Comparison of ENCODE assay signal across 13 cellular contexts in genomic region chr19:10768369-10768768, GRCh38. TPM values are rescaled to one million over a fixed set of nuclear protein-coding genes. Genes with fewer than 3 reads are reported as not detected.
DNase-seq lines count a peak whose midpoint lies in the region; ATAC-seq and TF ChIP-seq lines count a peak whose summit lies in the region.
"Had no signal": no experiment of that assay in that cellular context is flagged by ENCODE, and none has a peak within 500 bp of the region (broad histone marks: within the 10 kb centered on the region; RNA-seq: fewer than 3 reads in every experiment).

No MANE protein-coding gene starts in this region.

- intact Hi-C loops in CD4-positive, alpha-beta T cell (cut with DNase I, micrococcal nuclease): loop anchor here in 1 of 2 experiments (5.0 kb wide), 1 partner anchor 94 kb away; no protein-coding TSS in a partner anchor

- H3K4me3 ChIP-seq in BLaER1 (no peak overlapping the region), neutrophil (ENCODE audit: low read depth in 1 of 2, low read length in 1 of 2) (no peak overlapping the region)
- H3K4me3 ChIP-seq: thoracic aorta had no signal

- CTCF ChIA-PET in CD4-positive, alpha-beta T cell (lab: Charles Lee): interaction anchor here (3.9 kb wide), 1 partner anchor 51 kb away, joined by 19 read pairs; the partner anchor contains the start of gene DNM2

- no peak overlapping the region for H3K4me3 Mint-ChIP-seq in CD4-positive, alpha-beta T cell
- no peak overlapping the region for H3K4me3 Mint-ChIP-seq in effector memory CD8-positive, alpha-beta T cell

- no peak for TF ChIP-seq CTCF in CD4-positive, alpha-beta T cell (IDR thresholded peaks at IDR 0.05)
- TF ChIP-seq CTCF in neutrophil (IDR thresholded peaks at IDR 0.05): no peak

- peak overlapping the region; percentile 61; the same call in 1 of the 2 replicates for H3K9ac ChIP-seq in BLaER1

- H3K27me3 ChIP-seq in BLaER1 (no peaks in the 10 kb centered on the region), neutrophil (no peaks in the 10 kb centered on the region)
- no peaks in the 10 kb centered on the region for H3K27me3 ChIP-seq in CD4-positive, alpha-beta T cell (ENCODE audit: control insufficient read depth, insufficient read depth, low read length)

- H3K36me3 ChIP-seq in BLaER1 (peaks cover 76% of the 10 kb centered on the region), neutrophil (peaks cover 29% of the 10 kb centered on the region)
- H3K36me3 ChIP-seq: thoracic aorta had no signal

- H3K27ac ChIP-seq in BLaER1 (peak overlapping the region; percentile 91), neutrophil (peak overlapping the region; percentile 64)
- no peak overlapping the region for H3K27ac ChIP-seq in CD4-positive, alpha-beta T cell (ENCODE audit: low read depth, low read length)
- H3K27ac ChIP-seq: epithelial cell of prostate had no signal

- peaks cover 95% of the 10 kb centered on the region for H4K20me1 ChIP-seq in BLaER1

- H3K9me3 Mint-ChIP-seq in CD4-positive, alpha-beta T cell: no peaks in the 10 kb centered on the region
- no peaks in the 10 kb centered on the region for H3K9me3 Mint-ChIP-seq in effector memory CD8-positive, alpha-beta T cell

- H3K9me3 ChIP-seq in BLaER1 (no peaks in the 10 kb centered on the region), neutrophil (no peaks in the 10 kb centered on the region)
- H3K9me3 ChIP-seq in CD4-positive, alpha-beta T cell (ENCODE audit: control insufficient read depth, low read length): no peaks in the 10 kb centered on the region
- H3K9me3 ChIP-seq: thoracic aorta had no signal

- POLR2A ChIA-PET in CD4-positive, alpha-beta T cell (lab: Charles Lee): interaction anchor here (1.8 to 5.9 kb wide), 2 partner anchors 9 to 50 kb away, joined by 7 to 25 read pairs; partner anchors contain the start of gene DNM2

- peaks cover 100% of the 10 kb centered on the region for H3K4me1 ChIP-seq in BLaER1
- H3K4me1 ChIP-seq in neutrophil (ENCODE audit: control insufficient read depth in 1 of 2, insufficient read depth in 1 of 2, low read depth in 1 of 2, low read length in 1 of 2): peaks cover 22 to 35% of the 10 kb centered on the region in 2 experiments

- peaks cover 54% of the 10 kb centered on the region for H3K4me1 Mint-ChIP-seq in CD4-positive, alpha-beta T cell (ENCODE audit: low read depth)
- peaks cover 32 to 35% of the 10 kb centered on the region in 2 donors for H3K4me1 Mint-ChIP-seq in effector memory CD8-positive, alpha-beta T cell (ENCODE audit: low read depth in 2 of 2)

- peaks cover 42% of the 10 kb centered on the region for H3K36me3 Mint-ChIP-seq in CD4-positive, alpha-beta T cell (ENCODE audit: low read depth)
- peaks cover 44% of the 10 kb centered on the region for H3K36me3 Mint-ChIP-seq in effector memory CD8-positive, alpha-beta T cell (ENCODE audit: insufficient read depth)

- ATAC-seq in CD4-positive, alpha-beta T cell (ENCODE audit: poor library complexity): no peak
- no peak for ATAC-seq in effector memory CD8-positive, alpha-beta T cell (replicated peaks)
- no peak for ATAC-seq in HG02973 (IDR thresholded peaks at IDR 0.05; ENCODE audit: unreplicated experiment)

- no peak for DNase-seq in CD4-positive, alpha-beta T cell
- no peak for DNase-seq in effector memory CD8-positive, alpha-beta T cell
- no peak for DNase-seq in DMS79 (lab: John Stamatoyannopoulos, UW)
- DNase-seq in islet precursor cell: no peak
- DNase-seq: DND-41; NCI-H1417 treated with DMSO at 0.1 percent for 48 hours; NK-92 treated with Interleukin-12 subunit alpha and Interleukin-12 subunit beta, amount 100 ng/mL, for 24 hours; stimulated activated CD4-positive, alpha-beta T cell treated with anti-CD3 and anti-CD28 coated beads, Interleukin-2, amount 100 ng/mL, for 24 hours had no signal

- peak overlapping the region; percentile 75 for H3K27ac Mint-ChIP-seq in CD4-positive, alpha-beta T cell
- H3K27ac Mint-ChIP-seq in effector memory CD8-positive, alpha-beta T cell: peak overlapping the region; percentile 72 to 90

- no peaks in the 10 kb centered on the region for H3K27me3 Mint-ChIP-seq in CD4-positive, alpha-beta T cell
- no peaks in the 10 kb centered on the region for H3K27me3 Mint-ChIP-seq in effector memory CD8-positive, alpha-beta T cell

- peak overlapping the region; percentile 82 for H3K4me2 ChIP-seq in BLaER1

RNA-seq across cellular contexts. Expression of gene DNM2, which starts 50.5 kb away (rescaled TPM):
- total RNA-seq in CD4-positive, alpha-beta T cell: 100 to 1,000 TPM; 279 to 286 TPM
